ENCODE assay signal across 13 cellular contexts in genomic region chr17:74442291-74442669, GRCh38. TPM values are rescaled to one million over a fixed set of nuclear protein-coding genes. Genes with fewer than 3 reads are reported as not detected.
A peak's percentile ranks its signal among the peaks of the same experiment; 100 is the strongest.
DNase-seq lines count a peak whose midpoint lies in the region; ATAC-seq and TF ChIP-seq lines count a peak whose summit lies in the region.
"Had no signal": no experiment of that assay in that cellular context is flagged by ENCODE, and none has a peak within 500 bp of the region (broad histone marks: within the 10 kb centered on the region; RNA-seq: fewer than 3 reads in every experiment).

No MANE protein-coding gene starts in this region.

- POLR2A ChIA-PET in PC-3 (lab: Charles Lee; ENCODE audit: unreplicated experiment), result no interaction called here

- in situ Hi-C loops in ACHN (cut with HindIII; ENCODE audit: low pct_ligation_motif_present, low pct_unique_long_range_greater_than_20kb, low sequenced_read_pairs), result no loop called here

- H3K4me3 ChIP-seq in PC-3 (ENCODE audit: low read length) (no peak overlapping the region), gastroesophageal sphincter (no peak overlapping the region), neutrophil (ENCODE audit: low read depth in 1 of 2, low read length in 1 of 2) (peak overlapping the region; percentile 49 to 51), upper lobe of right lung (peak overlapping the region; percentile 31)
- H3K4me3 ChIP-seq: smooth muscle cell had no signal

- TF ChIP-seq EP300 in gastroesophageal sphincter (IDR thresholded peaks at IDR 0.05), result no peak

- H3K27me3 ChIP-seq in PC-3 (ENCODE audit: low read length) (no peaks in the 10 kb centered on the region), gastroesophageal sphincter (no peaks in the 10 kb centered on the region), neutrophil (peaks cover 48% of the 10 kb centered on the region), upper lobe of right lung (no peaks in the 10 kb centered on the region)

- TF ChIP-seq POLR2A in gastroesophageal sphincter (IDR thresholded peaks at IDR 0.05), result no peak

- TF ChIP-seq CTCF in PC-3 (conservative IDR thresholded peaks at IDR 0.05; ENCODE audit: low read depth, low read length), result no peak
- no peak for TF ChIP-seq CTCF in gastroesophageal sphincter (IDR thresholded peaks at IDR 0.05)
- no peak for TF ChIP-seq CTCF in neutrophil (IDR thresholded peaks at IDR 0.05)
- TF ChIP-seq CTCF in upper lobe of right lung (IDR thresholded peaks at IDR 0.05), result no peak

- no peak overlapping the region for H3K9ac ChIP-seq in PC-3 (ENCODE audit: low read length)

- peaks cover 21% of the 10 kb centered on the region for H3K79me2 ChIP-seq in PC-3 (ENCODE audit: low read length)

- no peak for ATAC-seq in PC-3
- ATAC-seq in gastroesophageal sphincter, result no peak
- no peak for ATAC-seq in upper lobe of right lung

- DNase-seq in PC-3 (no peak), upper lobe of right lung (no peak), ACHN (no peak), NCI-H1694 (lab: John Stamatoyannopoulos, UW) (no peak), NCI-H2029 treated with DMSO at 0.1 percent for 48 hours (lab: John Stamatoyannopoulos, UW) (no peak)
- no peak for DNase-seq in activated CD8-positive, alpha-beta memory T cell treated with anti-CD3 and anti-CD28 coated beads, Interleukin-2, amount 50 U/mL, for 48 hours
- DNase-seq: activated CD4-positive, alpha-beta T cell treated with anti-CD3 and anti-CD28 coated beads, Interleukin-2, amount 10 ng/mL, durations not matched to agents 7 days and 5 days; activated gamma-delta T cell had no signal

- H3F3A ChIP-seq in PC-3 (ENCODE audit: low read length, unreplicated experiment), result no peaks in the 10 kb centered on the region

- H3K9me3 ChIP-seq in PC-3 (ENCODE audit: low read length) (0 out of 2 replicates have a peak, but pooled peaks cover 2% of the 10 kb centered on the region), gastroesophageal sphincter (peaks cover 0 to 5% (median 0%) of the 10 kb centered on the region in 3 donors), neutrophil (peaks cover 16% of the 10 kb centered on the region), upper lobe of right lung (no peaks in the 10 kb centered on the region)

- 0 out of 2 replicates have a peak, but pooled peaks cover 10% of the 10 kb centered on the region for H4K20me1 ChIP-seq in PC-3 (ENCODE audit: low read length)

- intact Hi-C loops in PC-3 (cut with micrococcal nuclease), result no loop called here
- intact Hi-C loops in upper lobe of right lung (cut with DNase I), result no loop called here

- no peak overlapping the region for H2AFZ ChIP-seq in PC-3 (ENCODE audit: low read length)

- H3K36me3 ChIP-seq in PC-3 (ENCODE audit: low read depth, low read length) (peaks cover 40% of the 10 kb centered on the region), gastroesophageal sphincter (peaks cover 0 to 26% of the 10 kb centered on the region in 2 donors), neutrophil (no peaks in the 10 kb centered on the region), upper lobe of right lung (peaks cover 7% of the 10 kb centered on the region)

- WGBS in gastroesophageal sphincter (ENCODE audit: low coverage in 1 of 2), 2 donors, result 84 to 100% methylated on average over 1 to 4 of the region's 6 CpGs

- CTCF ChIA-PET in PC-3 (lab: Charles Lee), result no interaction called here

- no peak overlapping the region for H3K27ac ChIP-seq in PC-3 (ENCODE audit: low read length)
- peak overlapping the region in 3 of 4 donors; percentile 79 to 81 (median 81) for H3K27ac ChIP-seq in gastroesophageal sphincter
- H3K27ac ChIP-seq in neutrophil, result peak overlapping the region; percentile 74
- peak overlapping the region; percentile 86 for H3K27ac ChIP-seq in upper lobe of right lung

- peak overlapping the region; percentile 36 for H3K4me2 ChIP-seq in PC-3 (ENCODE audit: low read length)
- H3K4me2 ChIP-seq: smooth muscle cell had no signal

- H3K4me1 ChIP-seq in PC-3 (ENCODE audit: insufficient read depth, low read length), result peaks cover 13% of the 10 kb centered on the region
- peaks cover 0 to 52% (median 27%) of the 10 kb centered on the region in 3 donors for H3K4me1 ChIP-seq in gastroesophageal sphincter
- peaks cover 16 to 22% of the 10 kb centered on the region in 2 experiments for H3K4me1 ChIP-seq in neutrophil (ENCODE audit: control insufficient read depth in 1 of 2, insufficient read depth in 1 of 2, low read depth in 1 of 2, low read length in 1 of 2)
- peaks cover 52% of the 10 kb centered on the region for H3K4me1 ChIP-seq in upper lobe of right lung

- no TSS peak for BruUV-seq in PC-3 (replicated peaks; lab: Mats Ljungman, UMichigan)

- H3K9me2 ChIP-seq in PC-3 (replicated peaks; ENCODE audit: low read length), result no peaks in the 10 kb centered on the region

RNA-seq across cellular contexts. Expression of gene GPRC5C, which starts 10.4 kb away (rescaled TPM):
- total RNA-seq in PC-3 (2014; rRNA removed), result 209 and 210 TPM in 2 replicates
- total RNA-seq in gastroesophageal sphincter, result 10 to 100 TPM; 11.3 to 27.2 (median 14.3) TPM
- 48.6 TPM for total RNA-seq in upper lobe of right lung
- total RNA-seq: activated CD4-positive, alpha-beta T cell treated with anti-CD3 and anti-CD28 coated beads, Interleukin-2, amount 10 ng/mL, durations not matched to agents 7 days and 5 days had no signal

RNA-seq across cellular contexts. Expression of gene CD300A, which starts 24.2 kb away (rescaled TPM):
- total RNA-seq in PC-3 (2014; rRNA removed) (not detected in 2 replicates), gastroesophageal sphincter (1 to 10 TPM; 2.0 to 5.8 (median 3.1) TPM), upper lobe of right lung (17.5 TPM)
- total RNA-seq: glomerular endothelial cell, SK-MEL-5, smooth muscle cell had no signal

Comparison
In these comparisons a context has a peak if more than half of its experiments do, and no peak if none do; other contexts are left out.
1. H3K4me3 ChIP-seq: peak in neutrophil (2 of 2) and upper lobe of right lung (single experiment); none in PC-3 (single experiment) and gastroesophageal sphincter (0 of 2).